In the genomic region with DNA sequence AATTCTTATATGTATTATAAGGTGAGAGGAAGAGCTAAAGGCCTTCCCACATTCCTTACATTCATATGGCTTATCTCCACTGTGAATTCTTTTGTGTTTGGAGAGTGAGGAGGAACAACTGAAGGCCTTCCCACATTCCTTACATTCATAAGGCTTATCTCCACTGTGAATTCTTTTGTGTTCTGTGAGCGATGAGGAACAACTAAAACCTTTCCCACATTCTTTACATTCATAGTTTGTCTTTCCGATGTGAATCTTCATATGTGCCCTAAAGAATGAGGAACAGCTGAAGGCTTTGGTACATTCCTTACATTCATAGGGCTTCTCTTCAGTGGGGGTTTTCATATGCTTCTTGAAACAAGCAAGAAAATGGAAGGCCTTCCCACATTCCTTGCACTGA, we compare ENCODE assay signal across 23 cellular contexts. TPM values are rescaled to one million over a fixed set of nuclear protein-coding genes. Genes with fewer than 3 reads are reported as not detected.
"Had no signal": no experiment of that assay in that cellular context is flagged by ENCODE, and none has a peak within 500 bp of the region (broad histone marks: within the 10 kb centered on the region; RNA-seq: fewer than 3 reads in every experiment).

No MANE protein-coding gene starts in this region.

- H3K27me3 ChIP-seq: adrenal gland, body of pancreas, right lobe of liver, spleen, upper lobe of right lung had no signal

- DNase-seq: activated CD4-positive, alpha-beta T cell treated with anti-CD3 and anti-CD28 coated beads, Interleukin-2, amount 50 U/mL, for 1 hour; activated CD4-positive, CD25-positive, alpha-beta regulatory T cell; activated naive CD4-positive, alpha-beta T cell treated with anti-CD3 and anti-CD28 coated beads, Interleukin-2, amount 10 ng/mL, durations not matched to agents 7 days and 5 days; adrenal gland; body of pancreas; hypothalamus; left colon; mammary epithelial cell; nephron progenitor cell; right lobe of liver; spleen; stimulated activated CD4-positive, alpha-beta T cell treated with anti-CD3 and anti-CD28 coated beads, Interleukin-1b, Interleukin-23, amount 100 ng/mL, for 48 hours; substantia nigra; T-helper 2 cell; upper lobe of right lung had no signal

- H3K4me3 Mint-ChIP-seq: activated naive CD4-positive, alpha-beta T cell treated with anti-CD3 and anti-CD28 coated beads, Interleukin-2, amount 10 ng/mL, durations not matched to agents 7 days and 5 days; central memory CD8-positive, alpha-beta T cell; nephron progenitor cell; stimulated activated memory B cell treated with anti-CD40 and anti-IgM and Interleukin-4, amounts not matched to agents 10 μg/mL and 1 μg/mL and 100 μg/mL, for 72 hours had no signal

- H3K27me3 Mint-ChIP-seq: activated naive CD4-positive, alpha-beta T cell treated with anti-CD3 and anti-CD28 coated beads, Interleukin-2, amount 10 ng/mL, durations not matched to agents 7 days and 5 days; central memory CD8-positive, alpha-beta T cell; stimulated activated memory B cell treated with anti-CD40 and anti-IgM and Interleukin-4, amounts not matched to agents 10 μg/mL and 1 μg/mL and 100 μg/mL, for 72 hours had no signal

- H3K27ac Mint-ChIP-seq: activated naive CD4-positive, alpha-beta T cell treated with anti-CD3 and anti-CD28 coated beads, Interleukin-2, amount 10 ng/mL, durations not matched to agents 7 days and 5 days; activated T-helper 2 cell treated with anti-CD3 and anti-CD28 coated beads, Interferon-gamma antibody, Interleukin-2, Interleukin-4, amounts not matched to agents 10 μg/mL and 5 μg/mL and 100 μg/mL, durations not matched to agents 14 hours and 24 hours and 36 hours; nephron progenitor cell; stimulated activated memory B cell treated with anti-CD40 and anti-IgM and Interleukin-4, amounts not matched to agents 10 μg/mL and 1 μg/mL and 100 μg/mL, for 72 hours had no signal

- H3K4me3 ChIP-seq: adrenal gland, body of pancreas, prostate gland, right lobe of liver, upper lobe of right lung had no signal

- H3K4me1 ChIP-seq: adrenal gland, body of pancreas, prostate gland, right lobe of liver, spleen, upper lobe of right lung had no signal

- H3K27ac ChIP-seq: adrenal gland, body of pancreas, prostate gland, right lobe of liver, spleen, upper lobe of right lung had no signal

- ATAC-seq: body of pancreas; esophagus mucosa; left colon; right lobe of liver; stimulated activated memory B cell treated with anti-CD40 and anti-IgM and Interleukin-4, amounts not matched to agents 10 μg/mL and 1 μg/mL and 100 μg/mL, for 72 hours; upper lobe of right lung had no signal

- H3K4me1 Mint-ChIP-seq: activated naive CD4-positive, alpha-beta T cell treated with anti-CD3 and anti-CD28 coated beads, Interleukin-2, amount 10 ng/mL, durations not matched to agents 7 days and 5 days; nephron progenitor cell; stimulated activated memory B cell treated with anti-CD40 and anti-IgM and Interleukin-4, amounts not matched to agents 10 μg/mL and 1 μg/mL and 100 μg/mL, for 72 hours had no signal

RNA-seq across cellular contexts. Expression of a gene that starts 45.6 kb away (rescaled TPM):
- total RNA-seq: activated CD8-positive, alpha-beta memory T cell treated with anti-CD3 and anti-CD28 coated beads for 36 hours; activated T-helper 2 cell treated with anti-CD3 and anti-CD28 coated beads, Interferon-gamma antibody, Interleukin-2, Interleukin-4, amounts not matched to agents 10 μg/mL and 5 μg/mL and 100 μg/mL, durations not matched to agents 14 hours and 24 hours and 36 hours; adrenal gland; body of pancreas; esophagus mucosa; glomerular endothelial cell; left colon; mammary epithelial cell; omental fat pad; prostate gland; right lobe of liver; spleen; upper lobe of right lung had no signal
- polyA plus RNA-seq: adrenal gland, mammary epithelial cell, spleen had no signal
